8 cellular contexts compared by ENCODE assay signal in the genomic region with DNA sequence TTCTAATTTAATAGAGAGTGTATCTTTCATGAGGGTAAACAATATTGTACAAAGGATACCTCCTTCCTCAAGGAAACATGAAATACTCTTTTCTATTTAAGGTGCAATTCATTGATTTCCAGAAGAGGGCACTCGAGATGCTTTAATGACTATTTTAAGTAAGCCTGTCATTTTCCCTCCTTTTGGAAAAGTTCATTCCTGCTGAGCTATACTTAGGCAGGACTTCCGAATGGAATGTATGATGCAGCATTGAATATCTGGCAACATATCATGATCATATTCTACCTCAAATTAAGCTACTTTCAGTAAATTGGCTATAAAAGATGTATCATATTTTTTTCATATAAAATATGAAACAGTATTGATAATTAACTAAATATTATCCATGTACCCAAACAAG. TPM values are rescaled to one million over a fixed set of nuclear protein-coding genes. Genes with fewer than 3 reads are reported as not detected.
DNase-seq lines count a peak whose midpoint lies in the region; ATAC-seq, FAIRE-seq and TF ChIP-seq lines count a peak whose summit lies in the region.

No MANE protein-coding gene starts in this region.

- H3K27me3 ChIP-seq in CD4-positive, alpha-beta T cell (ENCODE audit: control insufficient read depth, insufficient read depth, low read length), result no peaks in the 10 kb centered on the region

- no peaks in the 10 kb centered on the region for H3K27me3 Mint-ChIP-seq in CD4-positive, alpha-beta T cell
- no peaks in the 10 kb centered on the region for H3K27me3 Mint-ChIP-seq in activated CD4-positive, alpha-beta T cell treated with anti-CD3 and anti-CD28 coated beads, Interleukin-2, amount 10 ng/mL, durations not matched to agents 24 days and 14 days

- CTCF ChIA-PET in CD4-positive, alpha-beta T cell (lab: Charles Lee), result no interaction called here

- no peaks in the 10 kb centered on the region for H3K36me3 Mint-ChIP-seq in CD4-positive, alpha-beta T cell (ENCODE audit: low read depth)
- no peaks in the 10 kb centered on the region for H3K36me3 Mint-ChIP-seq in activated CD4-positive, alpha-beta T cell treated with anti-CD3 and anti-CD28 coated beads, Interleukin-2, amount 10 ng/mL, durations not matched to agents 24 days and 14 days (ENCODE audit: low read depth)

- H3K27ac Mint-ChIP-seq in CD4-positive, alpha-beta T cell, result no peak overlapping the region
- H3K27ac Mint-ChIP-seq in activated CD4-positive, alpha-beta T cell treated with anti-CD3 and anti-CD28 coated beads, Interleukin-2, amount 10 ng/mL, durations not matched to agents 24 days and 14 days, result no peak overlapping the region

- peak; percentile 80 for FAIRE-seq in RCC 7860 (lab: Jason Lieb, UNC)

- peak; percentile 38 for TF ChIP-seq CTCF in CD4-positive, alpha-beta T cell (IDR thresholded peaks at IDR 0.05)

- no peak overlapping the region for H3K4me3 Mint-ChIP-seq in CD4-positive, alpha-beta T cell
- no peak overlapping the region for H3K4me3 Mint-ChIP-seq in activated CD4-positive, alpha-beta T cell treated with anti-CD3 and anti-CD28 coated beads, Interleukin-2, amount 10 ng/mL, durations not matched to agents 24 days and 14 days

- no peak for DNase-seq in CD4-positive, alpha-beta T cell
- peak; percentile 58 for DNase-seq in HT1080 (ENCODE audit: low read depth)
- DNase-seq in RCC 7860 (ENCODE audit: low spot score), result peak; percentile 55
- DNase-seq in non-pigmented ciliary epithelial cell (ENCODE audit: low read depth), result peak; percentile 35
- no peak for DNase-seq in HK-2 (ENCODE audit: unreplicated experiment)
- no peak for DNase-seq in activated CD4-positive, alpha-beta T cell treated with anti-CD3 and anti-CD28 coated beads, Interleukin-2, amount 10 ng/mL, durations not matched to agents 24 days and 14 days
- DNase-seq in GDM1 (lab: John Stamatoyannopoulos, UW), result no peak

- POLR2A ChIA-PET in CD4-positive, alpha-beta T cell (lab: Charles Lee), result interaction anchor here (0.7 kb wide), 1 partner anchor 680 kb away, joined by 3 read pairs; a partner anchor contains a TSS

- no peaks in the 10 kb centered on the region for H3K9me3 Mint-ChIP-seq in CD4-positive, alpha-beta T cell
- no peaks in the 10 kb centered on the region for H3K9me3 Mint-ChIP-seq in activated CD4-positive, alpha-beta T cell treated with anti-CD3 and anti-CD28 coated beads, Interleukin-2, amount 10 ng/mL, durations not matched to agents 24 days and 14 days

- intact Hi-C loops in CD4-positive, alpha-beta T cell (cut with DNase I, micrococcal nuclease), result loop anchor here (2.0 to 5.0 kb wide), 4 partner anchors 213 to 687 kb away; a partner anchor contains a TSS
- intact Hi-C loops in activated CD4-positive, alpha-beta T cell treated with anti-CD3 and anti-CD28 coated beads, Interleukin-2, amount 10 ng/mL, durations not matched to agents 24 days and 14 days (cut with micrococcal nuclease), result loop anchor here (1.0 to 10.0 kb wide), 3 partner anchors 62 to 215 kb away; no protein-coding TSS in a partner anchor

- no peaks in the 10 kb centered on the region for H3K4me1 Mint-ChIP-seq in CD4-positive, alpha-beta T cell (ENCODE audit: low read depth)
- H3K4me1 Mint-ChIP-seq in activated CD4-positive, alpha-beta T cell treated with anti-CD3 and anti-CD28 coated beads, Interleukin-2, amount 10 ng/mL, durations not matched to agents 24 days and 14 days, result no peaks in the 10 kb centered on the region

- H3K27ac ChIP-seq in CD4-positive, alpha-beta T cell (ENCODE audit: low read depth, low read length), result no peak overlapping the region

- no peaks in the 10 kb centered on the region for H3K9me3 ChIP-seq in CD4-positive, alpha-beta T cell (ENCODE audit: control insufficient read depth, low read length)

- no peak for ATAC-seq in CD4-positive, alpha-beta T cell (ENCODE audit: poor library complexity)
- peak; percentile 35 for ATAC-seq in esophagus mucosa

RNA-seq across cellular contexts. Expression of a gene that starts 5.0 kb away (rescaled TPM):
- total RNA-seq in CD4-positive, alpha-beta T cell, result 1 to 10 TPM; 5.7 to 5.9 TPM
- 98.5 and 114 TPM in 2 replicates for total RNA-seq in HT1080 (2014; rRNA removed; shearing (Covaris generic))
- polyA plus RNA-seq in HT1080 (2015; cell fraction: cytosol; rRNA removed), result 22.7 and 25.3 TPM in 2 replicates
- 432 and 470 TPM in 2 replicates for polyA plus RNA-seq in HT1080 (2015; cell fraction: nucleus; rRNA removed)
- 147 TPM for total RNA-seq in esophagus mucosa
- 8.0 and 8.1 TPM in 2 replicates for total RNA-seq in activated CD4-positive, alpha-beta T cell treated with anti-CD3 and anti-CD28 coated beads, Interleukin-2, amount 10 ng/mL, durations not matched to agents 24 days and 14 days

Comparison
In these comparisons a context has a peak if more than half of its experiments do, and no peak if none do; other contexts are left out.
1. DNase-seq: peak in HT1080 (single experiment), RCC 7860 (single experiment) and non-pigmented ciliary epithelial cell (single experiment); none in CD4-positive, alpha-beta T cell (0 of 10), HK-2 (single experiment), activated CD4-positive, alpha-beta T cell treated with anti-CD3 and anti-CD28 coated beads, Interleukin-2, amount 10 ng/mL, durations not matched to agents 24 days and 14 days (single experiment) and GDM1 (single experiment).
2. RNA of a gene that starts 5.0 kb away (total RNA-seq): 147 TPM in esophagus mucosa (single experiment) and 98.5 to 114 TPM in HT1080; 8.0 to 8.1 TPM in activated CD4-positive, alpha-beta T cell treated with anti-CD3 and anti-CD28 coated beads, Interleukin-2, amount 10 ng/mL, durations not matched to agents 24 days and 14 days and 5.7 to 5.9 TPM in CD4-positive, alpha-beta T cell; every median in the first group is over 10 times any median in the second.